Comparison of ENCODE assay signal across 18 cellular contexts in genomic region chr2:216724190-216724589, GRCh38. TPM values are rescaled to one million over a fixed set of nuclear protein-coding genes. Genes with fewer than 3 reads are reported as not detected.
"Had no signal": no experiment of that assay in that cellular context is flagged by ENCODE, and none has a peak within 500 bp of the region (broad histone marks: within the 10 kb centered on the region; RNA-seq: fewer than 3 reads in every experiment).

No MANE protein-coding gene starts in this region.

- DNase-seq: effector CD8-positive, alpha-beta T cell; foreskin melanocyte; head of caudate nucleus; kidney glomerular epithelial cell; mucosa of descending colon; naive thymus-derived CD8-positive, alpha-beta T cell; sigmoid colon; stimulated activated CD4-positive, alpha-beta T cell treated with anti-CD3 and anti-CD28 coated beads, Interleukin-2, amount 100 ng/mL, for 24 hours; stimulated activated CD4-positive, alpha-beta T cell treated with anti-CD3 and anti-CD28 coated beads, Interleukin-4, amount 100 ng/mL, for 4 hours; stimulated activated naive B cell treated with anti-CD40 and anti-IgM and Interleukin-4, amounts not matched to agents 10 μg/mL and 1 μg/mL and 100 μg/mL, for 72 hours; stimulated activated naive CD8-positive, alpha-beta T cell treated with anti-CD3 and anti-CD28 coated beads, Interleukin-15, amount 100 ng/mL, for 72 hours; testis; upper lobe of right lung had no signal

- H3K27me3 ChIP-seq: hepatocyte, right atrium auricular region, sigmoid colon, testis, tibial nerve, upper lobe of right lung, vagina had no signal

- ATAC-seq: mucosa of descending colon; naive thymus-derived CD8-positive, alpha-beta T cell; stimulated activated naive B cell treated with anti-CD40 and anti-IgM and Interleukin-4, amounts not matched to agents 10 μg/mL and 1 μg/mL and 100 μg/mL, for 72 hours; stimulated activated naive CD8-positive, alpha-beta T cell treated with anti-CD3 and anti-CD28 coated beads, Interleukin-15, amount 100 ng/mL, for 72 hours; upper lobe of right lung had no signal

- H3K4me1 ChIP-seq: right atrium auricular region, testis, tibial nerve, upper lobe of right lung, vagina had no signal

- H3K4me2 ChIP-seq: hepatocyte had no signal

- H3K4me3 ChIP-seq: hepatocyte, mucosa of descending colon, right atrium auricular region, sigmoid colon, skin epidermis, testis, tibial nerve, upper lobe of right lung, vagina had no signal

- H3K27ac ChIP-seq: hepatocyte, right atrium auricular region, sigmoid colon, skin epidermis, testis, tibial nerve, upper lobe of right lung, vagina had no signal

- H2AFZ ChIP-seq: hepatocyte had no signal

- H3K79me2 ChIP-seq: hepatocyte had no signal

- H3K36me3 ChIP-seq: right atrium auricular region, sigmoid colon, tibial nerve, upper lobe of right lung, vagina had no signal

- H3K9me3 ChIP-seq: mucosa of descending colon, right atrium auricular region, sigmoid colon, testis, tibial nerve, upper lobe of right lung, vagina had no signal

RNA-seq across cellular contexts. Expression of gene IGFBP5, which starts 28.8 kb away (rescaled TPM):
- total RNA-seq: naive thymus-derived CD8-positive, alpha-beta T cell had no signal
- polyA plus RNA-seq: naive thymus-derived CD8-positive, alpha-beta T cell had no signal
